23 cellular contexts compared by ENCODE assay signal in genomic region chr10:129136074-129136473, GRCh38.
DNase-seq lines count a peak whose midpoint lies in the region; ATAC-seq, FAIRE-seq and TF ChIP-seq lines count a peak whose summit lies in the region.
"Had no signal": no experiment of that assay in that cellular context is flagged by ENCODE, and none has a peak within 500 bp of the region (broad histone marks: within the 10 kb centered on the region; RNA-seq: fewer than 3 reads in every experiment).

No MANE protein-coding gene starts in this region.

- H3K27me3 ChIP-seq in GM23338 (ENCODE audit: insufficient read depth) (no peaks in the 10 kb centered on the region), Loucy (ENCODE audit: insufficient read depth, low read length, poor library complexity, severe bottlenecking) (no peaks in the 10 kb centered on the region)
- H3K27me3 ChIP-seq: BE2C; BLaER1 treated with 17β-estradiol and CSF1 and Interleukin-3, amounts not matched to agents 10 nM and 100 nM had no signal

- no peaks in the 10 kb centered on the region for H3K9me3 ChIP-seq in Loucy (ENCODE audit: insufficient read depth, low read depth, low read length)
- H3K9me3 ChIP-seq: A549; BE2C; BLaER1 treated with 17β-estradiol and CSF1 and Interleukin-3, amounts not matched to agents 10 nM and 100 nM had no signal

- no peak overlapping the region for H3K27ac ChIP-seq in GM23338 (ENCODE audit: low read depth)
- H3K27ac ChIP-seq: A549; BLaER1 treated with 17β-estradiol and CSF1 and Interleukin-3, amounts not matched to agents 10 nM and 100 nM had no signal

- H3K36me3 ChIP-seq in GM23338 (ENCODE audit: insufficient read depth) (no peaks in the 10 kb centered on the region), Loucy (ENCODE audit: insufficient read depth, low read length) (no peaks in the 10 kb centered on the region)
- H3K36me3 ChIP-seq: BE2C; BLaER1 treated with 17β-estradiol and CSF1 and Interleukin-3, amounts not matched to agents 10 nM and 100 nM had no signal

- H3K4me3 ChIP-seq in GM23338 = no peak overlapping the region
- H3K4me3 ChIP-seq in Loucy (ENCODE audit: low read length, poor library complexity, severe bottlenecking) = no peak overlapping the region
- H3K4me3 ChIP-seq: A549; BLaER1 treated with 17β-estradiol and CSF1 and Interleukin-3, amounts not matched to agents 10 nM and 100 nM had no signal

- H3K36me3 Mint-ChIP-seq in GM23338 (ENCODE audit: low read depth) = no peaks in the 10 kb centered on the region
- H3K36me3 Mint-ChIP-seq: CD14-positive monocyte; CD8-positive, alpha-beta memory T cell had no signal

- ATAC-seq in GM23338 (peak; percentile 51; the same call in 2 of the 3 replicates), HG03457 (IDR thresholded peaks at IDR 0.05; ENCODE audit: unreplicated experiment) (no peak), HG03460 (IDR thresholded peaks at IDR 0.05; ENCODE audit: unreplicated experiment) (no peak)
- ATAC-seq: A549, HCT116 had no signal

- peak overlapping the region; percentile 58 for H2AFZ ChIP-seq in GM23338
- peak overlapping the region; percentile 27 for H2AFZ ChIP-seq in Loucy (ENCODE audit: low read length)

- DNase-seq in GM23338 (ENCODE audit: low spot score) = no peak
- peak; percentile 36 for DNase-seq in ecto neural progenitor cell (ENCODE audit: low spot score)
- DNase-seq in retina = peak; percentile 53
- DNase-seq in D721Med (ENCODE audit: insufficient read length, low spot score) = no peak
- DNase-seq: 8988T; ACHN; AML-193; BE2C; CD4-positive, alpha-beta T cell; CD8-positive, alpha-beta memory T cell; DMS53; GF-D8; H9 had no signal

- peaks cover 37% of the 10 kb centered on the region for H3K4me1 Mint-ChIP-seq in GM23338
- H3K4me1 Mint-ChIP-seq: CD8-positive, alpha-beta memory T cell had no signal

- H3K4me3 Mint-ChIP-seq in GM23338 = no peak overlapping the region
- H3K4me3 Mint-ChIP-seq: CD14-positive monocyte; CD4-positive, alpha-beta T cell; CD8-positive, alpha-beta memory T cell; H9 had no signal

- H3K27me3 Mint-ChIP-seq in GM23338 (ENCODE audit: insufficient read depth, low read depth, poor library complexity) = peaks cover 2% of the 10 kb centered on the region

- H4K20me1 ChIP-seq in GM23338 (replicated peaks; ENCODE audit: insufficient read depth) (no peaks in the 10 kb centered on the region), Loucy (ENCODE audit: insufficient read depth, low read length, poor library complexity, severe bottlenecking) (no peaks in the 10 kb centered on the region)
- H4K20me1 ChIP-seq: BLaER1 treated with 17β-estradiol and CSF1 and Interleukin-3, amounts not matched to agents 10 nM and 100 nM had no signal

- no peak for FAIRE-seq in D721Med (lab: Jason Lieb, UNC)
- FAIRE-seq: A549, GM12891, GM18507, H1 had no signal

- H3F3A ChIP-seq in GM23338 (replicated peaks; ENCODE audit: low read depth) = no peaks in the 10 kb centered on the region
- H3F3A ChIP-seq in Loucy (ENCODE audit: low read depth) = no peaks in the 10 kb centered on the region

- H3K79me2 ChIP-seq in GM23338 (replicated peaks; ENCODE audit: insufficient read depth) (no peaks in the 10 kb centered on the region), Loucy (ENCODE audit: insufficient read depth, low read length) (no peaks in the 10 kb centered on the region)

- H3K9me2 ChIP-seq in GM23338 (ENCODE audit: insufficient read depth) (no peaks in the 10 kb centered on the region), Loucy (replicated peaks; ENCODE audit: low read depth, low read length) (no peaks in the 10 kb centered on the region)

- H3K9me3 Mint-ChIP-seq in GM23338 = no peaks in the 10 kb centered on the region
- H3K9me3 Mint-ChIP-seq: CD4-positive, alpha-beta T cell; H9 had no signal

- TF ChIP-seq CTCF in GM23338 (conservative IDR thresholded peaks at IDR 0.05; ENCODE audit: low read depth in 2 of 2) = no peak
- TF ChIP-seq CTCF in Loucy (conservative IDR thresholded peaks at IDR 0.05; ENCODE audit: low read length) = no peak
- TF ChIP-seq CTCF in D721Med (IDR thresholded peaks at IDR 0.05; ENCODE audit: insufficient read depth, missing control alignments) = no peak

- H3K27ac Mint-ChIP-seq in GM23338 = 0 out of 2 replicates have a peak overlapping the region, but pooled peaks have one; percentile 38
- H3K27ac Mint-ChIP-seq: CD14-positive monocyte; CD4-positive, alpha-beta T cell; CD8-positive, alpha-beta memory T cell; H9 had no signal

- H3K4me1 ChIP-seq in GM23338 (ENCODE audit: insufficient read depth) (peaks cover 28% of the 10 kb centered on the region), Loucy (ENCODE audit: insufficient read depth, low read length, poor library complexity, severe bottlenecking) (peaks cover 5% of the 10 kb centered on the region)
- H3K4me1 ChIP-seq: A549 had no signal

- H3K4me2 ChIP-seq in GM23338 (no peak overlapping the region), Loucy (ENCODE audit: low read depth, low read length, poor library complexity, severe bottlenecking) (no peak overlapping the region)
- H3K4me2 ChIP-seq: A549; BLaER1 treated with 17β-estradiol and CSF1 and Interleukin-3, amounts not matched to agents 10 nM and 100 nM had no signal

- no peak overlapping the region for H3K9ac ChIP-seq in Loucy (ENCODE audit: low read depth, low read length, poor library complexity, severe bottlenecking)
- H3K9ac ChIP-seq: BLaER1 treated with 17β-estradiol and CSF1 and Interleukin-3, amounts not matched to agents 10 nM and 100 nM had no signal

TF ChIP-seq in GM23338, 12 proteins besides CTCF, POLR2A, EP300 and RAD21 (continues in another document):
- TF ChIP-seq ETS1 (IDR thresholded peaks at IDR 0.05) (no peak), EZH2 (IDR thresholded peaks at IDR 0.05; ENCODE audit: low read depth, unreplicated experiment) (no peak), NANOG (IDR thresholded peaks at IDR 0.05; ENCODE audit: borderline replicate concordance) (no peak), ZNF114 (CRISPR knock-in tag; IDR thresholded peaks at IDR 0.05) (no peak), JUNB (IDR thresholded peaks at IDR 0.05; ENCODE audit: unreplicated experiment) (no peak), EZH2phosphoT487 (IDR thresholded peaks at IDR 0.05; ENCODE audit: unreplicated experiment) (no peak), STAT1 (IDR thresholded peaks at IDR 0.05; ENCODE audit: unreplicated experiment) (no peak), ZNF331 (CRISPR knock-in tag; IDR thresholded peaks at IDR 0.05; ENCODE audit: low read depth) (no peak), CREB1 (CRISPR knock-in tag; IDR thresholded peaks at IDR 0.05; ENCODE audit: low read depth) (no peak), POLR2AphosphoS5 (IDR thresholded peaks at IDR 0.05; ENCODE audit: low read depth) (no peak)

Comparison
In these comparisons a context has a peak if more than half of its experiments do, and no peak if none do; other contexts are left out.
1. DNase-seq: peak in ecto neural progenitor cell (single experiment) and retina (single experiment); none in GM23338 (single experiment) and D721Med (single experiment).